ENCODE assay signal across 12 cellular contexts in genomic region chr12:13206560-13206897, GRCh38. TPM values are rescaled to one million over a fixed set of nuclear protein-coding genes. Genes with fewer than 3 reads are reported as not detected.
DNase-seq lines count a peak whose midpoint lies in the region; ATAC-seq, FAIRE-seq and TF ChIP-seq lines count a peak whose summit lies in the region.
"Had no signal": no experiment of that assay in that cellular context is flagged by ENCODE, and none has a peak within 500 bp of the region (broad histone marks: within the 10 kb centered on the region; RNA-seq: fewer than 3 reads in every experiment).

No MANE protein-coding gene starts in this region.

- no peak for FAIRE-seq in small intestine (lab: Jason Lieb, UNC)
- FAIRE-seq: endometrium had no signal

- H3K36me3 ChIP-seq in stomach (no peaks in the 10 kb centered on the region), small intestine (ENCODE audit: control insufficient read depth in 2 of 2, insufficient read depth in 2 of 2, low read length in 2 of 2) (no peaks in the 10 kb centered on the region)

- TF ChIP-seq POLR2A in stomach (IDR thresholded peaks at IDR 0.05), result no peak

- H3K27me3 Mint-ChIP-seq in T-helper 1 cell treated with Interleukin-12 subunit alpha and Interleukin-12 subunit beta and Interleukin-4 antibody, amounts not matched to agents 30 μg/mL and 1 μg/mL, for 36 hours (ENCODE audit: low read depth), result peaks cover 10% of the 10 kb centered on the region
- H3K27me3 Mint-ChIP-seq in T-cell, result peaks cover 2 to 7% of the 10 kb centered on the region in 2 donors

- no peak for ATAC-seq in T-cell (replicated peaks in 1 of 4)

- no peak overlapping the region for H3K4me3 Mint-ChIP-seq in T-helper 1 cell treated with Interleukin-12 subunit alpha and Interleukin-12 subunit beta and Interleukin-4 antibody, amounts not matched to agents 30 μg/mL and 1 μg/mL, for 36 hours
- H3K4me3 Mint-ChIP-seq in T-cell, result no peak overlapping the region
- H3K4me3 Mint-ChIP-seq: naive B cell had no signal

- H3K4me1 ChIP-seq in stomach (peaks cover 10 to 82% (median 22%) of the 10 kb centered on the region in 4 donors), small intestine (ENCODE audit: control insufficient read depth in 2 of 2, insufficient read depth in 1 of 2, low read depth in 1 of 2, low read length in 1 of 2) (peaks cover 5 to 14% of the 10 kb centered on the region in 2 donors)

- POLR2A ChIA-PET in T-cell (lab: Charles Lee), result no interaction called here

- H3K27ac Mint-ChIP-seq in T-helper 1 cell treated with Interleukin-12 subunit alpha and Interleukin-12 subunit beta and Interleukin-4 antibody, amounts not matched to agents 30 μg/mL and 1 μg/mL, for 36 hours, result peak overlapping the region; percentile 24
- peak overlapping the region; percentile 4 to 16 for H3K27ac Mint-ChIP-seq in T-cell

- H3K9me3 ChIP-seq in stomach (no peaks in the 10 kb centered on the region), small intestine (ENCODE audit: control insufficient read depth, low read depth) (no peaks in the 10 kb centered on the region)

- H3K4me1 Mint-ChIP-seq in T-helper 1 cell treated with Interleukin-12 subunit alpha and Interleukin-12 subunit beta and Interleukin-4 antibody, amounts not matched to agents 30 μg/mL and 1 μg/mL, for 36 hours (ENCODE audit: low read depth), result peaks cover 24% of the 10 kb centered on the region
- H3K4me1 Mint-ChIP-seq in T-cell, result peaks cover 2 to 18% (median 12%) of the 10 kb centered on the region in 3 donors

- H3K9me3 Mint-ChIP-seq in T-helper 1 cell treated with Interleukin-12 subunit alpha and Interleukin-12 subunit beta and Interleukin-4 antibody, amounts not matched to agents 30 μg/mL and 1 μg/mL, for 36 hours, result no peaks in the 10 kb centered on the region
- no peaks in the 10 kb centered on the region for H3K9me3 Mint-ChIP-seq in T-cell
- H3K9me3 Mint-ChIP-seq: naive B cell had no signal

- intact Hi-C loops in stomach (cut with DNase I; ENCODE audit: low total_unique reads), result loop anchor here (10.0 kb wide), 1 partner anchor 182 kb away; no protein-coding TSS in a partner anchor

- no peak for TF ChIP-seq EP300 in stomach (IDR thresholded peaks at IDR 0.05)

- 65 to 88% (median 78%) methylated on average over 1 of the region's 1 CpG for WGBS in stomach, 5 donors
- WGBS in small intestine, 3 donors, result 69 to 100% (median 79%) methylated on average over 1 of the region's 1 CpG

- peaks cover 0 to 7% (median 0%) of the 10 kb centered on the region in 3 donors for H3K27me3 ChIP-seq in stomach
- no peaks in the 10 kb centered on the region for H3K27me3 ChIP-seq in small intestine (ENCODE audit: control insufficient read depth in 2 of 2, insufficient read depth in 2 of 2, low read length in 2 of 2)

- DNase-seq in T-helper 1 cell (no peak), T-cell (no peak), fibroblast of the aortic adventitia (ENCODE audit: low read depth) (no peak), stomach (no peak), small intestine (no peak), retina (no peak), NCI-H2196 treated with DMSO at 0.1 percent for 48 hours (lab: John Stamatoyannopoulos, UW; ENCODE audit: unreplicated experiment) (no peak)
- DNase-seq: amygdala, naive B cell, NCI-H526 treated with DMSO at 0.1 percent for 48 hours had no signal

- TF ChIP-seq CTCF in fibroblast of the aortic adventitia (IDR thresholded peaks at IDR 0.05; ENCODE audit: insufficient read depth, low read length), result no peak
- no peak for TF ChIP-seq CTCF in stomach (IDR thresholded peaks at IDR 0.05)

- H3K36me3 Mint-ChIP-seq in T-helper 1 cell treated with Interleukin-12 subunit alpha and Interleukin-12 subunit beta and Interleukin-4 antibody, amounts not matched to agents 30 μg/mL and 1 μg/mL, for 36 hours (ENCODE audit: low read depth), result no peaks in the 10 kb centered on the region
- no peaks in the 10 kb centered on the region for H3K36me3 Mint-ChIP-seq in T-cell
- H3K36me3 Mint-ChIP-seq: naive B cell had no signal

- CTCF ChIA-PET in T-cell (lab: Charles Lee), result no interaction called here

- H3K4me3 ChIP-seq in fibroblast of the aortic adventitia (ENCODE audit: low read depth, low read length) (peak overlapping the region; percentile 37), stomach (no peak overlapping the region), small intestine (ENCODE audit: low read depth in 1 of 2, low read length in 2 of 2) (no peak overlapping the region)

- peak overlapping the region in 3 of 5 donors; percentile 26 to 36 (median 28) for H3K27ac ChIP-seq in stomach
- peak overlapping the region in 1 of 2 donors; percentile 9 for H3K27ac ChIP-seq in small intestine (ENCODE audit: low read depth in 1 of 2, low read length in 1 of 2)

RNA-seq across cellular contexts. Expression of gene EMP1, which starts 10.0 kb away (rescaled TPM):
- total RNA-seq in T-cell, result 1 to 10 TPM; 1.4 to 5.4 (median 2.8) TPM
- total RNA-seq in fibroblast of the aortic adventitia (ENCODE audit: low replicate concordance), result 19.1 and 244 TPM in 2 replicates
- total RNA-seq in stomach, result 100 to 1,000 TPM in 1 of 5 donors, 10 to 100 TPM in 3, 1 to 10 TPM in 1; 7.6 to 115 (median 23.9) TPM
- 100 to 1,000 TPM in 1 of 3 donors, 10 to 100 TPM in 1, 1 to 10 TPM in 1; 6.2 to 209 (median 12.5) TPM for polyA plus RNA-seq in stomach
- 10 to 100 TPM; 11.6 to 65.9 (median 18.1) TPM for polyA plus RNA-seq in small intestine
